32 cellular contexts compared by ENCODE assay signal in genomic region chr15:79529441-79529840, GRCh38.
"Had no signal": no experiment of that assay in that cellular context is flagged by ENCODE, and none has a peak within 500 bp of the region (broad histone marks: within the 10 kb centered on the region; RNA-seq: fewer than 3 reads in every experiment).

No MANE protein-coding gene starts in this region.

- DNase-seq: dermis blood vessel endothelial cell; effector memory CD4-positive, alpha-beta T cell; esophagus squamous epithelium; foreskin melanocyte; hypothalamus; immature natural killer cell; islet precursor cell; kidney glomerular epithelial cell; left colon; left ventricle myocardium superior; mucosa of descending colon; naive B cell; nucleus accumbens; ovary; posterior cingulate gyrus; right lobe of liver; small intestine; stimulated activated CD4-positive, alpha-beta T cell treated with anti-CD3 and anti-CD28 coated beads, Interleukin-12 subunit alpha, Interleukin-12 subunit beta, amount 100 ng/mL, for 4 hours; stimulated activated CD4-positive, alpha-beta T cell treated with anti-CD3 and anti-CD28 coated beads, Interleukin-1b, Interleukin-23, amount 100 ng/mL, for 48 hours; stimulated activated CD4-positive, alpha-beta T cell treated with anti-CD3 and anti-CD28 coated beads, Interleukin-4, amount 100 ng/mL, for 1 hour; stimulated activated CD8-positive, alpha-beta memory T cell treated with anti-CD3 and anti-CD28 coated beads, Interleukin-4, amount 100 ng/mL, for 48 hours; stimulated activated naive CD4-positive, alpha-beta T cell; stimulated activated naive CD8-positive, alpha-beta T cell treated with anti-CD3 and anti-CD28 coated beads, Interleukin-15, amount 100 ng/mL, for 72 hours; transverse colon; upper lobe of right lung; uterus had no signal

- H3K4me3 Mint-ChIP-seq: immature natural killer cell; memory B cell; mesothelial cell of epicardium; naive B cell; natural killer cell treated with Interleukin-12 subunit alpha and Interleukin-12 subunit beta and Interleukin-15 and Interleukin-18, amount 100 ng/mL, for 72 hours; stimulated activated naive CD8-positive, alpha-beta T cell treated with anti-CD3 and anti-CD28 coated beads, Interleukin-15, amount 100 ng/mL, for 72 hours had no signal

- ATAC-seq: left colon; left ventricle myocardium superior; mucosa of descending colon; natural killer cell treated with Interleukin-12 subunit alpha and Interleukin-12 subunit beta and Interleukin-15 and Interleukin-18, amount 100 ng/mL, for 72 hours; right lobe of liver; stimulated activated naive CD8-positive, alpha-beta T cell treated with anti-CD3 and anti-CD28 coated beads, Interleukin-15, amount 100 ng/mL, for 72 hours; upper lobe of right lung had no signal

- H3K4me1 Mint-ChIP-seq: immature natural killer cell; memory B cell; mesothelial cell of epicardium; naive B cell; stimulated activated naive CD8-positive, alpha-beta T cell treated with anti-CD3 and anti-CD28 coated beads, Interleukin-15, amount 100 ng/mL, for 72 hours had no signal

- H3K4me1 ChIP-seq: esophagus squamous epithelium, right lobe of liver, suprapubic skin, transverse colon, upper lobe of right lung, uterus had no signal

- H3K27ac ChIP-seq: coronary artery, esophagus squamous epithelium, ovary, right lobe of liver, suprapubic skin, transverse colon, upper lobe of right lung, uterus had no signal

- H3K9me3 ChIP-seq: esophagus squamous epithelium, mucosa of descending colon, ovary, right lobe of liver, suprapubic skin, transverse colon, upper lobe of right lung, uterus had no signal

- H3K27me3 ChIP-seq: ovary, right lobe of liver, transverse colon, uterus had no signal

- H3K4me3 ChIP-seq: coronary artery, esophagus squamous epithelium, lung, mucosa of descending colon, ovary, right lobe of liver, suprapubic skin, transverse colon, upper lobe of right lung, uterus had no signal

- H3K27ac Mint-ChIP-seq: immature natural killer cell; memory B cell; mesothelial cell of epicardium; naive B cell; natural killer cell treated with Interleukin-12 subunit alpha and Interleukin-12 subunit beta and Interleukin-15 and Interleukin-18, amount 100 ng/mL, for 72 hours; stimulated activated naive CD8-positive, alpha-beta T cell treated with anti-CD3 and anti-CD28 coated beads, Interleukin-15, amount 100 ng/mL, for 72 hours had no signal

- H3K36me3 ChIP-seq: esophagus squamous epithelium, ovary, right lobe of liver, suprapubic skin, transverse colon, upper lobe of right lung, uterus had no signal

- H3K36me3 Mint-ChIP-seq: immature natural killer cell; memory B cell; mesothelial cell of epicardium; naive B cell; natural killer cell treated with Interleukin-12 subunit alpha and Interleukin-12 subunit beta and Interleukin-15 and Interleukin-18, amount 100 ng/mL, for 72 hours had no signal

- H3K9me3 Mint-ChIP-seq: immature natural killer cell; natural killer cell treated with Interleukin-12 subunit alpha and Interleukin-12 subunit beta and Interleukin-15 and Interleukin-18, amount 100 ng/mL, for 72 hours; stimulated activated naive CD8-positive, alpha-beta T cell treated with anti-CD3 and anti-CD28 coated beads, Interleukin-15, amount 100 ng/mL, for 72 hours had no signal
